ENCODE assay signal across 28 cellular contexts in the genomic region with DNA sequence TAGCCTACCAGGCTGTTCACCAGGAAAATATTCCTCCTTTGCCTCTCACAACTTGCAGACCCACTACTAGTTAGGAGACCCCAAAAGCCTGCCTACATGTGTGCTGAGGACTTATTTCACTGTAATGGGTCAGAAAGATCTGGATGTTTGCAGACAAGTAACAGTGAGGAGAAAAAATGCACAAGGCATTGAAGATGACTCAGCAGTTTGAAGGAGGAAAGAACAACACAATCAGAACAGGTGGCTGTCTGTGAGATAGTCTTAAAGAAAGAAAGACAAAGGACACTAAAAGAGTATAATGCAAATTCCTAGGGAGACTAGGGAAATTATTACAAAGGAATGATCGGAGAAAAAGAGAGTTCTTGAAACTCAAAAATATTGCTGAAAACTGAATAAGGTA.
A peak's percentile ranks its signal among the peaks of the same experiment; 100 is the strongest.
DNase-seq lines count a peak whose midpoint lies in the region; ATAC-seq, FAIRE-seq and TF ChIP-seq lines count a peak whose summit lies in the region.
"Had no signal": no experiment of that assay in that cellular context is flagged by ENCODE, and none has a peak within 500 bp of the region (broad histone marks: within the 10 kb centered on the region; RNA-seq: fewer than 3 reads in every experiment).

No MANE protein-coding gene starts in this region.

- peak; percentile 17 for DNase-seq in GDM1 (lab: John Stamatoyannopoulos, UW)
- DNase-seq in IMR-90, result peak; percentile 13
- peak; percentile 10 for DNase-seq in astrocyte (ENCODE audit: low read depth)
- peak; percentile 50 for DNase-seq in myocyte (ENCODE audit: low read depth)
- DNase-seq in activated CD4-positive, alpha-beta T cell treated with anti-CD3 and anti-CD28 coated beads for 1 hour, result no peak
- no peak for DNase-seq in activated naive CD4-positive, alpha-beta T cell treated with anti-CD3 and anti-CD28 coated beads, Interleukin-2, amount 50 U/mL, for 16 hours
- DNase-seq in naive thymus-derived CD8-positive, alpha-beta T cell, result no peak
- DNase-seq: activated CD4-positive, alpha-beta T cell treated with anti-CD3 and anti-CD28 coated beads for 48 hours; activated CD8-positive, alpha-beta memory T cell treated with anti-CD3 and anti-CD28 coated beads for 24 hours; activated naive CD4-positive, alpha-beta T cell treated with Interleukin-2 at 50 U/mL for 16 hours; activated T-cell treated with anti-CD3 and anti-CD28 coated beads, Interleukin-2, amount 50 U/mL, for 48 hours; amniotic stem cell; CD4-positive, CD25-positive, alpha-beta regulatory T cell; effector memory CD4-positive, alpha-beta T cell; heart left ventricle; left colon; NCI-H1105; NCI-H187 treated with DMSO at 0.1 percent for 48 hours; NCI-H526 treated with DMSO at 0.1 percent for 48 hours; nucleus accumbens; Right ventricle myocardium superior; stimulated activated CD8-positive, alpha-beta memory T cell treated with anti-CD3 and anti-CD28 coated beads, Interleukin-4, amount 100 ng/mL, for 48 hours; stimulated activated naive CD8-positive, alpha-beta T cell treated with anti-CD3 and anti-CD28 coated beads, Interleukin-15, amount 100 ng/mL, for 72 hours; thyroid gland had no signal

- H4K8ac ChIP-seq in IMR-90 (ENCODE audit: low read depth in 2 of 2, low read length in 2 of 2), result peak overlapping the region in 1 of 2 experiments; percentile 46; a peak in 1 of 4 replicates

- peak overlapping the region; percentile 37; the same call in 1 of the 2 replicates for H3K4ac ChIP-seq in IMR-90 (ENCODE audit: low read depth, low read length)

- no peak overlapping the region for H3K56ac ChIP-seq in IMR-90 (ENCODE audit: extremely low read depth, insufficient read depth, low read length)

- no CpG with 5 or more reads among the region's 1 CpG for WGBS in IMR-90 (ENCODE audit: extremely low coverage in 2 of 2, insufficient read length in 1 of 2), 2 experiments

- no peaks in the 10 kb centered on the region for H3K79me2 ChIP-seq in astrocyte (ENCODE audit: insufficient read depth, low read length)

- H3K4me3 Mint-ChIP-seq in astrocyte (ENCODE audit: unreplicated experiment), result no peak overlapping the region
- no peak overlapping the region for H3K4me3 Mint-ChIP-seq in naive thymus-derived CD8-positive, alpha-beta T cell
- H3K4me3 Mint-ChIP-seq: CD4-positive, CD25-positive, alpha-beta regulatory T cell; stimulated activated naive CD8-positive, alpha-beta T cell treated with anti-CD3 and anti-CD28 coated beads, Interleukin-15, amount 100 ng/mL, for 72 hours had no signal

- H3K4me1 ChIP-seq in IMR-90 (ENCODE audit: control insufficient read depth, insufficient read depth, low read length), result peaks cover 3% of the 10 kb centered on the region
- H3K4me1 ChIP-seq in astrocyte (ENCODE audit: insufficient read depth, low read length), result no peaks in the 10 kb centered on the region
- H3K4me1 ChIP-seq: heart left ventricle had no signal

- H3K9me3 ChIP-seq in IMR-90 (ENCODE audit: control insufficient read depth, insufficient read depth, low read length), result no peaks in the 10 kb centered on the region
- H3K9me3 ChIP-seq in astrocyte (ENCODE audit: insufficient read depth, low read depth, low read length), result no peaks in the 10 kb centered on the region
- H3K9me3 ChIP-seq: heart left ventricle, thyroid gland had no signal

- H3K27ac ChIP-seq in IMR-90 (ENCODE audit: insufficient read depth, low read length) (no peak overlapping the region), astrocyte (ENCODE audit: low read depth, low read length) (no peak overlapping the region)
- H3K27ac ChIP-seq: coronary artery, heart left ventricle, skin epidermis, thyroid gland had no signal

- H4K5ac ChIP-seq in IMR-90 (ENCODE audit: low read depth, low read length), result peak overlapping the region; percentile 78

- H3K23ac ChIP-seq in IMR-90 (ENCODE audit: low read depth, low read length), result no peak overlapping the region

- H3K27ac Mint-ChIP-seq in astrocyte (ENCODE audit: unreplicated experiment), result no peak overlapping the region
- no peak overlapping the region for H3K27ac Mint-ChIP-seq in naive thymus-derived CD8-positive, alpha-beta T cell
- H3K27ac Mint-ChIP-seq: CD4-positive, CD25-positive, alpha-beta regulatory T cell; stimulated activated naive CD8-positive, alpha-beta T cell treated with anti-CD3 and anti-CD28 coated beads, Interleukin-15, amount 100 ng/mL, for 72 hours had no signal

- no peaks in the 10 kb centered on the region for H3K36me3 Mint-ChIP-seq in astrocyte (ENCODE audit: low read depth, unreplicated experiment)
- H3K36me3 Mint-ChIP-seq in naive thymus-derived CD8-positive, alpha-beta T cell, result no peaks in the 10 kb centered on the region
- H3K36me3 Mint-ChIP-seq: CD4-positive, CD25-positive, alpha-beta regulatory T cell had no signal

- H3K27me3 ChIP-seq in IMR-90 (ENCODE audit: control insufficient read depth, insufficient read depth, low read length), result no peaks in the 10 kb centered on the region
- no peaks in the 10 kb centered on the region for H3K27me3 ChIP-seq in astrocyte (ENCODE audit: insufficient read depth, low read length)
- H3K27me3 ChIP-seq: heart left ventricle, thyroid gland had no signal

- POLR2A ChIA-PET in IMR-90 (lab: Charles Lee; ENCODE audit: unreplicated experiment), result no interaction called here
- POLR2A ChIA-PET in naive thymus-derived CD8-positive, alpha-beta T cell (lab: Charles Lee), result no interaction called here

- CTCF ChIA-PET in IMR-90 (lab: Yijun Ruan, JAX), result no interaction called here

- intact Hi-C loops in IMR-90 (cut with micrococcal nuclease), result no loop called here

- no peaks in the 10 kb centered on the region for H3K36me3 ChIP-seq in IMR-90 (ENCODE audit: control insufficient read depth, insufficient read depth, low read length)
- no peaks in the 10 kb centered on the region for H3K36me3 ChIP-seq in astrocyte (ENCODE audit: insufficient read depth, low read length)
- H3K36me3 ChIP-seq: heart left ventricle, thyroid gland had no signal

- no peak overlapping the region; the same call in 1 of the 2 replicates for H2AK5ac ChIP-seq in IMR-90 (ENCODE audit: low read depth, low read length)

- H3K9ac ChIP-seq in IMR-90 (ENCODE audit: low read depth, low read length) (no peak overlapping the region), astrocyte (ENCODE audit: low read length) (no peak overlapping the region)

- no peak for TF ChIP-seq RAD21 in IMR-90 (IDR thresholded peaks at IDR 0.05; ENCODE audit: low read length)

- H2BK120ac ChIP-seq in IMR-90 (ENCODE audit: low read depth, low read length), result peak overlapping the region; percentile 72

- ATAC-seq in IMR-90 (ENCODE audit: low read depth) (0 out of 2 replicates have a peak, but pooled peaks have one; percentile 35), HG02588 (IDR thresholded peaks at IDR 0.05; ENCODE audit: unreplicated experiment) (no peak)
- ATAC-seq in naive thymus-derived CD8-positive, alpha-beta T cell, result no peak
- ATAC-seq: heart left ventricle; left colon; stimulated activated naive CD8-positive, alpha-beta T cell treated with anti-CD3 and anti-CD28 coated beads, Interleukin-15, amount 100 ng/mL, for 72 hours had no signal

- H3K9me1 ChIP-seq in IMR-90 (ENCODE audit: insufficient read depth, low read length), result no peaks in the 10 kb centered on the region

- H3K79me1 ChIP-seq in IMR-90 (ENCODE audit: low read depth in 1 of 2, low read length in 2 of 2), result no peaks in the 10 kb centered on the region

- H3K14ac ChIP-seq in IMR-90 (replicated peaks; ENCODE audit: low read depth, low read length), result 0 out of 2 replicates have a peak overlapping the region, but pooled peaks have one; percentile 48

- H2AFZ ChIP-seq in IMR-90 (replicated peaks; ENCODE audit: low read length, poor library complexity) (peak overlapping the region; percentile 61), astrocyte (ENCODE audit: low read depth, low read length) (no peak overlapping the region)

- no peak for FAIRE-seq in astrocyte (lab: Jason Lieb, UNC)
- FAIRE-seq: D721Med had no signal

- peak overlapping the region; percentile 56 for H2AK9ac ChIP-seq in IMR-90 (replicated peaks; ENCODE audit: low read depth, low read length, poor library complexity)

- TF ChIP-seq CTCF in IMR-90 (conservative IDR thresholded peaks at IDR 0.05; ENCODE audit: low read depth, low read length) (no peak), astrocyte (IDR thresholded peaks at IDR 0.05; ENCODE audit: insufficient read depth, low read depth, low read length) (no peak)

- H4K20me1 ChIP-seq in IMR-90 (ENCODE audit: insufficient read depth, low read length) (no peaks in the 10 kb centered on the region), astrocyte (ENCODE audit: insufficient read depth, low read length) (no peaks in the 10 kb centered on the region)

- no TSS peak for BruUV-seq in IMR-90 (replicated peaks; lab: Mats Ljungman, UMichigan)

- peak overlapping the region; percentile 56; the same call in 1 of the 2 replicates for H2BK20ac ChIP-seq in IMR-90 (ENCODE audit: low read depth, low read length)

- H2BK15ac ChIP-seq in IMR-90 (ENCODE audit: low read depth, low read length), result no peak overlapping the region

- H3K4me3 ChIP-seq in IMR-90 (ENCODE audit: insufficient read depth, low read depth, low read length), result no peak overlapping the region
- no peak overlapping the region for H3K4me3 ChIP-seq in astrocyte (ENCODE audit: insufficient read depth, low read depth, low read length)
- H3K4me3 ChIP-seq: coronary artery, heart left ventricle, skin epidermis, thyroid gland had no signal

- TF ChIP-seq POLR2A in IMR-90 (IDR thresholded peaks at IDR 0.05; ENCODE audit: low read depth, low read length), result no peak

- H3K18ac ChIP-seq in IMR-90 (ENCODE audit: low read depth, low read length), result peak overlapping the region; percentile 86; the same call in 1 of the 2 replicates

- dilution Hi-C loops in IMR-90 (cut with HindIII; ENCODE audit: low sequenced_read_pairs, unreplicated experiment), result no loop called here

- peak overlapping the region; percentile 55; the same call in 1 of the 2 replicates for H4K91ac ChIP-seq in IMR-90 (ENCODE audit: insufficient read depth, low read depth, low read length)

- peaks cover 4% of the 10 kb centered on the region for H3K4me1 Mint-ChIP-seq in astrocyte (ENCODE audit: low read depth, unreplicated experiment)
- H3K4me1 Mint-ChIP-seq in naive thymus-derived CD8-positive, alpha-beta T cell, result no peaks in the 10 kb centered on the region
- H3K4me1 Mint-ChIP-seq: CD4-positive, CD25-positive, alpha-beta regulatory T cell; stimulated activated naive CD8-positive, alpha-beta T cell treated with anti-CD3 and anti-CD28 coated beads, Interleukin-15, amount 100 ng/mL, for 72 hours had no signal

- in situ Hi-C loops in IMR-90 (cut with MboI; ENCODE audit: low sequenced_read_pairs), result no loop called here

- H2BK5ac ChIP-seq in IMR-90 (ENCODE audit: low read depth, low read length, poor library complexity, severe bottlenecking), result no peak overlapping the region

- H3K9me3 Mint-ChIP-seq in astrocyte (ENCODE audit: unreplicated experiment), result no peaks in the 10 kb centered on the region
- peaks cover 0 to 8% (median 0%) of the 10 kb centered on the region in 9 donors for H3K9me3 Mint-ChIP-seq in naive thymus-derived CD8-positive, alpha-beta T cell
- H3K9me3 Mint-ChIP-seq: CD4-positive, CD25-positive, alpha-beta regulatory T cell; stimulated activated naive CD8-positive, alpha-beta T cell treated with anti-CD3 and anti-CD28 coated beads, Interleukin-15, amount 100 ng/mL, for 72 hours had no signal

- no peaks in the 10 kb centered on the region for H3K27me3 Mint-ChIP-seq in astrocyte (ENCODE audit: low read depth, unreplicated experiment)
- H3K27me3 Mint-ChIP-seq in naive thymus-derived CD8-positive, alpha-beta T cell, result peaks cover 2 to 11% (median 4%) of the 10 kb centered on the region in 5 donors

- H3K4me2 ChIP-seq in IMR-90 (ENCODE audit: low read depth, low read length) (no peak overlapping the region), astrocyte (ENCODE audit: low read length) (no peak overlapping the region)

Comparison
In these comparisons a context has a peak if more than half of its experiments do, and no peak if none do; other contexts are left out.
1. DNase-seq: peak in GDM1 (single experiment), IMR-90 (single experiment), astrocyte (single experiment) and myocyte (single experiment); none in activated CD4-positive, alpha-beta T cell treated with anti-CD3 and anti-CD28 coated beads for 1 hour (single experiment), activated naive CD4-positive, alpha-beta T cell treated with anti-CD3 and anti-CD28 coated beads, Interleukin-2, amount 50 U/mL, for 16 hours (single experiment) and naive thymus-derived CD8-positive, alpha-beta T cell (0 of 10).